8 cellular contexts compared by ENCODE assay signal in genomic region chr3:49813497-49814174, GRCh38. TPM values are rescaled to one million over a fixed set of nuclear protein-coding genes. Genes with fewer than 3 reads are reported as not detected.
DNase-seq lines count a peak whose midpoint lies in the region; ATAC-seq and TF ChIP-seq lines count a peak whose summit lies in the region.

Gene UBA7, minus strand, starts transcription at chr3:49813953. Its CDS starts 166 bp downstream, at chr3:49813787.

- H3K4me2 ChIP-seq in mammary epithelial cell (ENCODE audit: insufficient read depth, low read depth, low read length), result peak within 1 kb of the TSS; percentile 76

- in situ Hi-C loops in mammary epithelial cell (cut with MboI; ENCODE audit: low sequenced_read_pairs in 2 of 2), result no loop called here

- H3K4me3 ChIP-seq in mammary epithelial cell (replicated peaks in 1 of 3; ENCODE audit: insufficient read depth in 1 of 3, low read depth in 2 of 3, low read length in 3 of 3), result peak within 1 kb of the TSS; percentile 19 to 37 (median 31)
- no peak within 1 kb of the TSS for H3K4me3 ChIP-seq in SJCRH30

- DNase-seq in GM03348 (ENCODE audit: low spot score) (peak; percentile 88), RWPE1 (ENCODE audit: low spot score) (peak; percentile 34), mammary epithelial cell (peak; percentile 52), left lobe of liver (ENCODE audit: low spot score) (peak; percentile 68), NCI-H2171 (lab: John Stamatoyannopoulos, UW) (no peak), SJCRH30 (no peak)
- DNase-seq in stimulated activated naive CD8-positive, alpha-beta T cell treated with anti-CD3 and anti-CD28 coated beads, Interleukin-15, amount 100 ng/mL, for 72 hours, result peak; percentile 23 to 44

- BruUV-seq in mammary epithelial cell (replicated peaks; lab: Mats Ljungman, UMichigan), result no TSS peak

- no peaks in the 10 kb centered on the region for H3K27me3 ChIP-seq in mammary epithelial cell (ENCODE audit: insufficient read depth, low read length)
- no peaks in the 10 kb centered on the region for H3K27me3 ChIP-seq in SJCRH30

- TF ChIP-seq CTCF in RWPE1 (conservative IDR thresholded peaks at IDR 0.05; ENCODE audit: low read depth) (no peak), mammary epithelial cell (conservative IDR thresholded peaks at IDR 0.05 in 1 of 2, IDR thresholded peaks at IDR 0.05 in 1 of 2; ENCODE audit: extremely low read depth in 1 of 2, insufficient read depth in 1 of 2, low read depth in 1 of 2, low read length in 2 of 2) (no peak)

- dilution Hi-C loops in mammary epithelial cell (cut with HindIII; ENCODE audit: low sequenced_read_pairs), result no loop called here

- ATAC-seq in HG02642 (IDR thresholded peaks at IDR 0.05; ENCODE audit: poor library complexity, unreplicated experiment), result peak; percentile 73
- ATAC-seq in left lobe of liver, result peak; percentile 96
- peak; percentile 86 for ATAC-seq in stimulated activated naive CD8-positive, alpha-beta T cell treated with anti-CD3 and anti-CD28 coated beads, Interleukin-15, amount 100 ng/mL, for 72 hours

- 7% methylated on average over 6 of the region's 9 CpGs for WGBS in mammary epithelial cell (ENCODE audit: low coverage, missing lambda C conversion rate)

- no peaks in the 10 kb centered on the region for H4K20me1 ChIP-seq in mammary epithelial cell (ENCODE audit: insufficient read depth, low read length)

- H3K9ac ChIP-seq in mammary epithelial cell (ENCODE audit: insufficient read depth, low read length), result no peak within 1 kb of the TSS

- H3K36me3 ChIP-seq in mammary epithelial cell (ENCODE audit: insufficient read depth, low read length) (no peaks in the 10 kb centered on the region), SJCRH30 (no peaks in the 10 kb centered on the region)

- H3K4me1 ChIP-seq in mammary epithelial cell (ENCODE audit: insufficient read depth, low read length) (peaks cover 10% of the 10 kb centered on the region), SJCRH30 (no peaks in the 10 kb centered on the region)

- H3K9me3 ChIP-seq in mammary epithelial cell (replicated peaks; ENCODE audit: insufficient read depth, low read length) (no peaks in the 10 kb centered on the region), SJCRH30 (replicated peaks) (no peaks in the 10 kb centered on the region)

- H3K4me1 Mint-ChIP-seq in stimulated activated naive CD8-positive, alpha-beta T cell treated with anti-CD3 and anti-CD28 coated beads, Interleukin-15, amount 100 ng/mL, for 72 hours, result peaks cover 44% of the 10 kb centered on the region

- no peaks in the 10 kb centered on the region for H3K79me2 ChIP-seq in mammary epithelial cell (ENCODE audit: insufficient read depth, low read length)

- intact Hi-C loops in mammary epithelial cell (cut with micrococcal nuclease), result loop anchor here (1.0 kb wide), 1 partner anchor 9 kb away; no protein-coding TSS in a partner anchor

- no peaks in the 10 kb centered on the region for H3K9me3 Mint-ChIP-seq in stimulated activated naive CD8-positive, alpha-beta T cell treated with anti-CD3 and anti-CD28 coated beads, Interleukin-15, amount 100 ng/mL, for 72 hours

- POLR2A ChIA-PET in RWPE1 (lab: Yijun Ruan, JAX; ENCODE audit: low non-redundant PET), result no interaction called here

- H3K27ac ChIP-seq in RWPE1 (peak within 1 kb of the TSS; percentile 72), mammary epithelial cell (ENCODE audit: insufficient read depth, low read depth, low read length) (no peak within 1 kb of the TSS), SJCRH30 (no peak within 1 kb of the TSS)

- H3K27me3 Mint-ChIP-seq in stimulated activated naive CD8-positive, alpha-beta T cell treated with anti-CD3 and anti-CD28 coated beads, Interleukin-15, amount 100 ng/mL, for 72 hours, result no peaks in the 10 kb centered on the region

- peak within 1 kb of the TSS; percentile 92 for H2AFZ ChIP-seq in mammary epithelial cell (ENCODE audit: low read depth, low read length)

- CTCF ChIA-PET in RWPE1 (lab: Yijun Ruan, JAX), result interaction anchor here (0.5 to 0.6 kb wide), 2 partner anchors 11 to 520 kb away, joined by 3 to 4 read pairs; no protein-coding TSS in a partner anchor
- CTCF ChIA-PET in mammary epithelial cell (lab: Charles Lee; ENCODE audit: low non-redundant PET), result no interaction called here

- peak within 1 kb of the TSS; percentile 97 for H3K4me3 Mint-ChIP-seq in stimulated activated naive CD8-positive, alpha-beta T cell treated with anti-CD3 and anti-CD28 coated beads, Interleukin-15, amount 100 ng/mL, for 72 hours

- peak within 1 kb of the TSS; percentile 97 to 99 for H3K27ac Mint-ChIP-seq in stimulated activated naive CD8-positive, alpha-beta T cell treated with anti-CD3 and anti-CD28 coated beads, Interleukin-15, amount 100 ng/mL, for 72 hours

RNA-seq across cellular contexts. Expression of gene UBA7, which starts in this region (rescaled TPM):
- total RNA-seq in mammary epithelial cell, result 10 to 100 TPM in 1 of 2 donors, 1 to 10 TPM in 1; 9.1 to 11.3 TPM
- 8.3 TPM for polyA plus RNA-seq in mammary epithelial cell
- 35.9 TPM for polyA minus RNA-seq in mammary epithelial cell
- total RNA-seq in left lobe of liver, result 33.2 TPM
- total RNA-seq in SJCRH30 (2014; rRNA removed; shearing (Covaris generic)), result 0.85 and 0.99 TPM in 2 replicates

Comparison
In these comparisons a context has a peak if more than half of its experiments do, and no peak if none do; other contexts are left out.
1. DNase-seq: peak in GM03348 (single experiment), RWPE1 (single experiment), mammary epithelial cell (single experiment), left lobe of liver (single experiment) and stimulated activated naive CD8-positive, alpha-beta T cell treated with anti-CD3 and anti-CD28 coated beads, Interleukin-15, amount 100 ng/mL, for 72 hours (2 of 2); none in NCI-H2171 (single experiment) and SJCRH30 (0 of 2).
2. Peak in every context shown above with its lines, with median percentiles within 50 percentile points of each other: ATAC-seq.